Comparison of ENCODE assay signal across 18 cellular contexts in genomic region chr3:5768546-5768945, GRCh38.
DNase-seq lines count a peak whose midpoint lies in the region; ATAC-seq and TF ChIP-seq lines count a peak whose summit lies in the region.
"Had no signal": no experiment of that assay in that cellular context is flagged by ENCODE, and none has a peak within 500 bp of the region (broad histone marks: within the 10 kb centered on the region; RNA-seq: fewer than 3 reads in every experiment).

No MANE protein-coding gene starts in this region.

- H3K9me3 ChIP-seq in DND-41 (ENCODE audit: insufficient read depth, low read length, severe bottlenecking) (no peaks in the 10 kb centered on the region), OCI-LY3 (ENCODE audit: insufficient read depth, low read length) (no peaks in the 10 kb centered on the region)
- H3K9me3 ChIP-seq: BLaER1 had no signal

- H4K20me1 ChIP-seq in DND-41 (ENCODE audit: insufficient read depth, low read length) (no peaks in the 10 kb centered on the region), OCI-LY3 (ENCODE audit: insufficient read depth, low read length) (no peaks in the 10 kb centered on the region)
- H4K20me1 ChIP-seq: BLaER1 had no signal

- H3K27ac Mint-ChIP-seq in nephron progenitor cell, result peak overlapping the region; percentile 64
- H3K27ac Mint-ChIP-seq: CD4-positive, alpha-beta memory T cell; HFFc6 had no signal

- H3K36me3 ChIP-seq in DND-41 (ENCODE audit: insufficient read depth, low read length) (no peaks in the 10 kb centered on the region), OCI-LY3 (replicated peaks; ENCODE audit: low read depth, low read length) (no peaks in the 10 kb centered on the region)
- H3K36me3 ChIP-seq: BLaER1 had no signal

- no peaks in the 10 kb centered on the region for H3K36me3 Mint-ChIP-seq in nephron progenitor cell (ENCODE audit: low read depth)
- H3K36me3 Mint-ChIP-seq: CD14-positive monocyte; CD4-positive, alpha-beta memory T cell had no signal

- TF ChIP-seq CTCF in DND-41 (IDR thresholded peaks at IDR 0.05; ENCODE audit: borderline replicate concordance, extremely low read depth, low read length, poor library complexity, severe bottlenecking) (no peak), OCI-LY3 (IDR thresholded peaks at IDR 0.05; ENCODE audit: low read depth, low read length) (no peak), nephron progenitor cell (IDR thresholded peaks at IDR 0.05) (no peak)

- H3K27me3 ChIP-seq in DND-41 (ENCODE audit: insufficient read depth, low read length, poor library complexity) (no peaks in the 10 kb centered on the region), OCI-LY3 (ENCODE audit: low read depth, low read length) (no peaks in the 10 kb centered on the region)
- H3K27me3 ChIP-seq: BLaER1 had no signal

- H3K4me2 ChIP-seq in DND-41 (ENCODE audit: insufficient read depth, low read length) (peak overlapping the region; percentile 48; the same call in 1 of the 2 replicates), OCI-LY3 (ENCODE audit: low read length) (peak overlapping the region; percentile 32)
- H3K4me2 ChIP-seq: BLaER1 had no signal

- H3K27me3 Mint-ChIP-seq in nephron progenitor cell (ENCODE audit: low read depth, poor library complexity), result no peaks in the 10 kb centered on the region
- H3K27me3 Mint-ChIP-seq: CD4-positive, alpha-beta memory T cell had no signal

- H3K79me2 ChIP-seq in DND-41 (ENCODE audit: insufficient read depth, low read length), result no peaks in the 10 kb centered on the region
- no peaks in the 10 kb centered on the region for H3K79me2 ChIP-seq in OCI-LY3 (ENCODE audit: low read length)

- H3K27ac ChIP-seq in DND-41 (ENCODE audit: low read length), result no peak overlapping the region
- H3K27ac ChIP-seq in OCI-LY3 (ENCODE audit: low read length), result no peak overlapping the region
- H3K27ac ChIP-seq: BLaER1 had no signal

- H3K9ac ChIP-seq in DND-41 (ENCODE audit: low read depth, low read length) (no peak overlapping the region), OCI-LY3 (ENCODE audit: low read length) (no peak overlapping the region)
- H3K9ac ChIP-seq: BLaER1 had no signal

- H3K4me3 ChIP-seq in DND-41 (ENCODE audit: low read depth in 1 of 2, low read length in 2 of 2) (no peak overlapping the region), OCI-LY3 (ENCODE audit: low read length) (no peak overlapping the region)
- H3K4me3 ChIP-seq: BLaER1 had no signal

- no peak overlapping the region for H3K4me3 Mint-ChIP-seq in nephron progenitor cell
- H3K4me3 Mint-ChIP-seq: CD14-positive monocyte, HFFc6 had no signal

- peak; percentile 21 for DNase-seq in DMS53 (lab: John Stamatoyannopoulos, UW)
- no peak for DNase-seq in DMS53 treated with DMSO at 0.1 percent for 48 hours (lab: John Stamatoyannopoulos, UW; ENCODE audit: unreplicated experiment)
- no peak for DNase-seq in DND-41
- no peak for DNase-seq in nephron progenitor cell
- DNase-seq in NCI-H2107 (lab: John Stamatoyannopoulos, UW), result no peak
- no peak for DNase-seq in iPS-NIHi11 (ENCODE audit: low spot score)
- DNase-seq: 8988T; CD4-positive, alpha-beta memory T cell; DMS79; GF-D8; GOT3; H7; HFFc6; IMR-90 had no signal

- H3K4me1 Mint-ChIP-seq in nephron progenitor cell, result no peaks in the 10 kb centered on the region
- H3K4me1 Mint-ChIP-seq: CD14-positive monocyte had no signal

- H2AFZ ChIP-seq in DND-41 (ENCODE audit: low read depth, low read length), result 0 out of 2 replicates have a peak overlapping the region, but pooled peaks have one; percentile 47
- H2AFZ ChIP-seq in OCI-LY3 (ENCODE audit: low read depth, low read length), result peak overlapping the region; percentile 57; the same call in 1 of the 2 replicates

- no peaks in the 10 kb centered on the region for H3K9me3 Mint-ChIP-seq in nephron progenitor cell

- H3K4me1 ChIP-seq in DND-41 (ENCODE audit: insufficient read depth, low read length) (peaks cover 11% of the 10 kb centered on the region), OCI-LY3 (ENCODE audit: low read length) (peaks cover 4% of the 10 kb centered on the region; the same call in 1 of the 2 replicates)

- peak; percentile 86 for ATAC-seq in DND-41 (ENCODE audit: insufficient read depth, low read depth)
- ATAC-seq: HCT116 had no signal
